In genomic region chr12:56682323-56682722, GRCh38 we compare ENCODE assay signal across 11 cellular contexts. TPM values are rescaled to one million over a fixed set of nuclear protein-coding genes. Genes with fewer than 3 reads are reported as not detected.
DNase-seq lines count a peak whose midpoint lies in the region; ATAC-seq, FAIRE-seq and TF ChIP-seq lines count a peak whose summit lies in the region.
"Had no signal": no experiment of that assay in that cellular context is flagged by ENCODE, and none has a peak within 500 bp of the region (broad histone marks: within the 10 kb centered on the region; RNA-seq: fewer than 3 reads in every experiment).

No MANE protein-coding gene starts in this region.

- 98% methylated on average over 4 of the region's 6 CpGs for WGBS in GM12878 (ENCODE audit: insufficient coverage, insufficient replicate concordance, low lambda C conversion rate, missing lambda C conversion rate)

- peak overlapping the region; percentile 30 to 96 (median 79) for H3K27ac Mint-ChIP-seq in CD8-positive, alpha-beta memory T cell
- H3K27ac Mint-ChIP-seq in nephron: peak overlapping the region in 2 of 3 experiments; percentile 25 to 88

- TF ChIP-seq CTCF in NB4 (IDR thresholded peaks at IDR 0.05; ENCODE audit: low read depth, low read length) (no peak), GM12878 (IDR thresholded peaks at IDR 0.05 in 2 of 3, conservative IDR thresholded peaks at IDR 0.05 in 1 of 3; ENCODE audit: control insufficient read depth in 2 of 3, extremely low read depth in 1 of 3, insufficient read depth in 1 of 3, low read depth in 3 of 3, low read length in 3 of 3) (no peak), nephron (IDR thresholded peaks at IDR 0.05; ENCODE audit: unreplicated experiment in 3 of 3) (no peak), PC-9 (conservative IDR thresholded peaks at IDR 0.05) (no peak), colonic mucosa (IDR thresholded peaks at IDR 0.05) (no peak)

- intact Hi-C loops in GM12878 (cut with micrococcal nuclease; ENCODE audit: unreplicated experiment) (no loop called here), PC-9 (cut with micrococcal nuclease; ENCODE audit: unreplicated experiment) (no loop called here), colonic mucosa (cut with DNase I) (no loop called here)

- SMC1A ChIA-PET in GM12878 (lab: Charles Lee; ENCODE audit: uncharacterized antibody, unreplicated experiment): interaction anchor here (1.2 to 1.9 kb wide), 4 partner anchors 19 to 46 kb away, joined by 3 to 9 read pairs (median 4); no protein-coding TSS in a partner anchor

- no peak for DNase-seq in CD8-positive, alpha-beta memory T cell
- DNase-seq in NB4 (ENCODE audit: low read depth) (no peak), GM12878 (ENCODE audit: low read depth, low spot score) (no peak), PC-9 (no peak), colonic mucosa (no peak), activated gamma-delta T cell treated with Interleukin-2 at 50 U/mL for 16 hours (no peak), AG08395 (ENCODE audit: low spot score) (no peak)
- DNase-seq: cerebellar nuclear complex, NCI-H1417, NCI-H446 treated with DMSO at 0.1 percent for 48 hours had no signal

- in situ Hi-C loops in GM12878 (cut with MboI): no loop called here

- no peaks in the 10 kb centered on the region for H3K9me3 Mint-ChIP-seq in CD8-positive, alpha-beta memory T cell
- H3K9me3 Mint-ChIP-seq in nephron: no peaks in the 10 kb centered on the region

- peaks cover 70% of the 10 kb centered on the region for H3K4me1 ChIP-seq in CD8-positive, alpha-beta memory T cell (ENCODE audit: insufficient read depth, low read length)
- H3K4me1 ChIP-seq in GM12878 (ENCODE audit: control insufficient read depth, insufficient read depth, low read length) (peaks cover 39% of the 10 kb centered on the region), PC-9 (replicated peaks; ENCODE audit: insufficient read depth) (peaks cover 25% of the 10 kb centered on the region), colonic mucosa (peaks cover 7% of the 10 kb centered on the region)

- H3K4me3 ChIP-seq in CD8-positive, alpha-beta memory T cell (ENCODE audit: low read length): no peak overlapping the region
- H3K4me3 ChIP-seq in NB4 (ENCODE audit: low read depth, low read length) (peak overlapping the region; percentile 35), GM12878 (peak overlapping the region; percentile 90), PC-9 (no peak overlapping the region), colonic mucosa (no peak overlapping the region)

- H3K9ac ChIP-seq in GM12878 (ENCODE audit: control insufficient read depth, insufficient read depth, low read length) (peak overlapping the region; percentile 26; the same call in 1 of the 2 replicates), colonic mucosa (ENCODE audit: low read depth in 2 of 2, low read length in 2 of 2) (no peak overlapping the region)

- no peak for ATAC-seq in GM12878

- RAD21 ChIA-PET in GM12878 (lab: Charles Lee; ENCODE audit: unreplicated experiment): interaction anchor here (0.6 to 9.0 kb wide), 4 partner anchors 43 to 429 kb away, joined by 3 to 176 read pairs (median 4); partner anchors contain the start of genes BAZ2A, NACA and STAT6

- no peaks in the 10 kb centered on the region for H3K27me3 Mint-ChIP-seq in CD8-positive, alpha-beta memory T cell
- H3K27me3 Mint-ChIP-seq in nephron (ENCODE audit: low read depth): no peaks in the 10 kb centered on the region

- BruUV-seq in GM12878 (replicated peaks; lab: Mats Ljungman, UMichigan) (no TSS peak), PC-9 (replicated peaks; lab: Mats Ljungman, UMichigan) (no TSS peak)

- H3K9me2 ChIP-seq in PC-9 (ENCODE audit: insufficient read depth): no peaks in the 10 kb centered on the region

- no peak for TF ChIP-seq POLR2A in NB4 (IDR thresholded peaks at IDR 0.05; ENCODE audit: extremely low read depth, insufficient read length)
- no peak for TF ChIP-seq POLR2A in GM12878 (IDR thresholded peaks at IDR 0.05; ENCODE audit: low read depth, low read length)

- H4K20me1 ChIP-seq in GM12878 (ENCODE audit: control insufficient read depth, insufficient read depth) (peaks cover 10% of the 10 kb centered on the region), PC-9 (ENCODE audit: insufficient read depth) (peaks cover 98% of the 10 kb centered on the region)

- peaks cover 98% of the 10 kb centered on the region for H3K79me2 ChIP-seq in GM12878 (ENCODE audit: control insufficient read depth, insufficient read depth, low read length)
- H3K79me2 ChIP-seq in PC-9 (ENCODE audit: low read depth): peaks cover 100% of the 10 kb centered on the region

- H3K4me2 ChIP-seq in GM12878 (ENCODE audit: control insufficient read depth, insufficient read depth) (peak overlapping the region; percentile 86), PC-9 (no peak overlapping the region)

- no peak overlapping the region for H2AFZ ChIP-seq in GM12878 (ENCODE audit: control insufficient read depth, low read depth, low read length)
- H2AFZ ChIP-seq in PC-9: no peak overlapping the region

- TF ChIP-seq RAD21 in GM12878 (IDR thresholded peaks at IDR 0.05; ENCODE audit: insufficient read depth, low read depth, low read length): no peak

- TF ChIP-seq EP300 in GM12878 (IDR thresholded peaks at IDR 0.05; ENCODE audit: borderline replicate concordance in 1 of 2, control insufficient read depth in 1 of 2, low read depth in 2 of 2, low read length in 2 of 2): no peak

- peaks cover 6% of the 10 kb centered on the region for H3K36me3 ChIP-seq in CD8-positive, alpha-beta memory T cell (ENCODE audit: insufficient read depth, low read length)
- H3K36me3 ChIP-seq in GM12878 (ENCODE audit: control insufficient read depth in 2 of 2, insufficient read depth in 2 of 2, low read length in 1 of 2) (peaks cover 4 to 27% of the 10 kb centered on the region in 2 experiments), PC-9 (ENCODE audit: low read depth) (peaks cover 32% of the 10 kb centered on the region), colonic mucosa (no peaks in the 10 kb centered on the region)

- H3K36me3 Mint-ChIP-seq in CD8-positive, alpha-beta memory T cell: peaks cover 0 to 54% (median 0%) of the 10 kb centered on the region in 3 donors
- H3K36me3 Mint-ChIP-seq in nephron (ENCODE audit: low read depth): peaks cover 45% of the 10 kb centered on the region

- H3K4me3 Mint-ChIP-seq in CD8-positive, alpha-beta memory T cell: peak overlapping the region; percentile 60 to 100 (median 98)
- peak overlapping the region in 2 of 3 experiments; percentile 44 to 49 for H3K4me3 Mint-ChIP-seq in nephron

- CTCF ChIA-PET in CD8-positive, alpha-beta memory T cell (lab: Charles Lee): interaction anchor here (4.2 kb wide), 1 partner anchor 53 kb away, joined by 15 read pairs; the partner anchor contains the start of gene BAZ2A
- CTCF ChIA-PET in GM12878 (lab: Yijun Ruan, JAX): interaction anchor here (1.0 to 6.1 kb wide), 4 partner anchors 36 to 46 kb away, joined by 3 to 58 read pairs (median 3); partner anchors contain the start of gene ATP5F1B
- CTCF ChIA-PET in PC-9 (lab: Charles Lee): no interaction called here

- POLR2A ChIA-PET in CD8-positive, alpha-beta memory T cell (lab: Charles Lee): interaction anchor here (0.6 to 4.6 kb wide), 5 partner anchors 11 to 50 kb away, joined by 5 to 26 read pairs (median 11); partner anchors contain the start of gene ATP5F1B
- POLR2A ChIA-PET in GM12878 (lab: Charles Lee) (interaction anchor here (0.6 to 8.8 kb wide), 12 partner anchors 8 to 517 kb away, joined by 3 to 155 read pairs (median 4); partner anchors contain the start of genes ATP5F1B and STAT2), PC-9 (lab: Charles Lee; ENCODE audit: unreplicated experiment) (interaction anchor here (0.6 kb wide), 1 partner anchor 21 kb away, joined by 4 read pairs; no protein-coding TSS in a partner anchor)

- H3K4me1 Mint-ChIP-seq in CD8-positive, alpha-beta memory T cell: peaks cover 56 to 77% (median 71%) of the 10 kb centered on the region in 3 donors
- H3K4me1 Mint-ChIP-seq in nephron: peaks cover 25% of the 10 kb centered on the region

- no peaks in the 10 kb centered on the region for H3K9me3 ChIP-seq in CD8-positive, alpha-beta memory T cell (ENCODE audit: low read length)
- H3K9me3 ChIP-seq in GM12878 (replicated peaks; ENCODE audit: control insufficient read depth, insufficient read depth, low read length): no peaks in the 10 kb centered on the region
- H3K9me3 ChIP-seq in PC-9 (ENCODE audit: insufficient read depth, low read depth): no peaks in the 10 kb centered on the region
- H3K9me3 ChIP-seq in colonic mucosa: no peaks in the 10 kb centered on the region

- no peak for FAIRE-seq in GM12878 (lab: Jason Lieb, UNC)

- H3F3A ChIP-seq in PC-9 (ENCODE audit: insufficient read depth, low read depth): peaks cover 58% of the 10 kb centered on the region

- no peaks in the 10 kb centered on the region for H3K27me3 ChIP-seq in CD8-positive, alpha-beta memory T cell (ENCODE audit: insufficient read depth, low read length, poor library complexity, severe bottlenecking)
- H3K27me3 ChIP-seq in GM12878 (replicated peaks in 1 of 2; ENCODE audit: control insufficient read depth in 2 of 2, insufficient read depth in 2 of 2, low read length in 1 of 2): no peaks in the 10 kb centered on the region
- H3K27me3 ChIP-seq in PC-9 (ENCODE audit: insufficient read depth, low read depth): no peaks in the 10 kb centered on the region
- no peaks in the 10 kb centered on the region for H3K27me3 ChIP-seq in colonic mucosa

- H3K27ac ChIP-seq in CD8-positive, alpha-beta memory T cell (ENCODE audit: low read depth, low read length): no peak overlapping the region
- H3K27ac ChIP-seq in GM12878 (ENCODE audit: control insufficient read depth, insufficient read depth): no peak overlapping the region
- H3K27ac ChIP-seq in PC-9: no peak overlapping the region
- H3K27ac ChIP-seq in colonic mucosa: no peak overlapping the region

RNA-seq across cellular contexts. Expression of gene PTGES3, which starts 5.8 kb away (rescaled TPM):
- total RNA-seq in CD8-positive, alpha-beta memory T cell: 100 to 1,000 TPM; 431 to 437 TPM
- 242 TPM for polyA plus RNA-seq in CD8-positive, alpha-beta memory T cell
- total RNA-seq in GM12878 (2013; cell fraction: nucleolus; rRNA removed): 55.1 and 58.8 TPM in 2 replicates
- total RNA-seq in GM12878 (2014; rRNA removed) (128 and 136 TPM in 2 replicates), GM12878 (2014; rRNA removed; fragmentation: Illumina TruSeq; extraction: Trizol) (160 and 164 TPM in 2 replicates), GM12878 (2021) (262 and 263 TPM in 2 replicates), PC-9 (2021) (227 and 322 TPM in 2 replicates), colonic mucosa (100 to 1,000 TPM; 242 to 303 TPM)
- 117 TPM for polyA plus RNA-seq in GM12878 (2011; ENCODE audit: low read depth)
- polyA plus RNA-seq in GM12878 (2011; rRNA removed) (143 and 208 TPM in 2 replicates), GM12878 (2014; fragmentation: Illumina TruSeq; extraction: Trizol) (317 and 356 TPM in 2 replicates), GM12878 (2014; fragmentation: Nextera tagmentation; extraction: Ambion mirVana) (100 to 1,000 TPM; 117 to 186 TPM), GM12878 (2014; rRNA removed) (135 and 154 TPM in 2 replicates), GM12878 (2016; fragmentation: Nextera tagmentation; extraction: Ambion mirVana) (100 to 1,000 TPM; 509 to 520 TPM)
- 50.8 and 55.0 TPM in 2 replicates for polyA plus RNA-seq in GM12878 (2011; cell fraction: cytosol; rRNA removed)
- 69.1 and 79.0 TPM in 2 replicates for polyA plus RNA-seq in GM12878 (2011; cell fraction: nucleus; rRNA removed)
- 183 and 246 TPM in 2 replicates for polyA plus RNA-seq in GM12878 (2012)
- polyA minus RNA-seq in GM12878 (2011; rRNA and poly(A)+ RNA removed): 47.4 and 60.2 TPM in 2 replicates
- polyA minus RNA-seq in GM12878 (2011; cell fraction: cytosol; rRNA and poly(A)+ RNA removed): 74.6 and 80.4 TPM in 2 replicates
- 26.0 and 48.0 TPM in 2 replicates for polyA minus RNA-seq in GM12878 (2011; cell fraction: nucleus; rRNA and poly(A)+ RNA removed)

RNA-seq across cellular contexts. Expression of gene ATP5F1B, which starts 36.5 kb away (rescaled TPM):
- 100 to 1,000 TPM; 925 to 960 TPM for total RNA-seq in CD8-positive, alpha-beta memory T cell
- 828 TPM for polyA plus RNA-seq in CD8-positive, alpha-beta memory T cell
- 176 and 185 TPM in 2 replicates for total RNA-seq in GM12878 (2013; cell fraction: nucleolus; rRNA removed)
- total RNA-seq in GM12878 (2014; rRNA removed) (783 and 784 TPM in 2 replicates), GM12878 (2014; rRNA removed; fragmentation: Illumina TruSeq; extraction: Trizol) (665 and 686 TPM in 2 replicates), GM12878 (2021) (885 and 921 TPM in 2 replicates), PC-9 (2021) (506 and 587 TPM in 2 replicates), colonic mucosa (1,000 to 10,000 TPM; 1,505 to 1,554 TPM)
- 553 TPM for polyA plus RNA-seq in GM12878 (2011; ENCODE audit: low read depth)
- polyA plus RNA-seq in GM12878 (2011; rRNA removed) (1,766 and 1,795 TPM in 2 replicates), GM12878 (2014; fragmentation: Illumina TruSeq; extraction: Trizol) (1,076 and 1,335 TPM in 2 replicates), GM12878 (2014; fragmentation: Nextera tagmentation; extraction: Ambion mirVana) (1,000 to 10,000 TPM in 1 of 2 experiments, 100 to 1,000 TPM in 1; 671 to 1,479 TPM), GM12878 (2014; rRNA removed) (985 and 1,003 TPM in 2 replicates), GM12878 (2016; fragmentation: Nextera tagmentation; extraction: Ambion mirVana) (1,000 to 10,000 TPM; 1,765 to 1,908 TPM)
- 1,406 and 1,613 TPM in 2 replicates for polyA plus RNA-seq in GM12878 (2011; cell fraction: cytosol; rRNA removed)
- 1,140 and 1,200 TPM in 2 replicates for polyA plus RNA-seq in GM12878 (2011; cell fraction: nucleus; rRNA removed)
- polyA plus RNA-seq in GM12878 (2012): 560 and 690 TPM in 2 replicates
- 1,399 and 1,431 TPM in 2 replicates for polyA minus RNA-seq in GM12878 (2011; rRNA and poly(A)+ RNA removed)
- 364 and 420 TPM in 2 replicates for polyA minus RNA-seq in GM12878 (2011; cell fraction: cytosol; rRNA and poly(A)+ RNA removed)
- 154 and 175 TPM in 2 replicates for polyA minus RNA-seq in GM12878 (2011; cell fraction: nucleus; rRNA and poly(A)+ RNA removed)

RNA-seq across cellular contexts. Expression of gene NACA, which starts 42.8 kb away (rescaled TPM):
- 1,000 to 10,000 TPM in 1 of 2 experiments, 100 to 1,000 TPM in 1; 957 to 1,017 TPM for total RNA-seq in CD8-positive, alpha-beta memory T cell
- 1,079 TPM for polyA plus RNA-seq in CD8-positive, alpha-beta memory T cell
- 193 and 207 TPM in 2 replicates for total RNA-seq in GM12878 (2013; cell fraction: nucleolus; rRNA removed)
- total RNA-seq in GM12878 (2014; rRNA removed) (1,902 and 2,076 TPM in 2 replicates), GM12878 (2014; rRNA removed; fragmentation: Illumina TruSeq; extraction: Trizol) (2,552 and 2,616 TPM in 2 replicates), GM12878 (2021) (1,181 and 1,218 TPM in 2 replicates), PC-9 (2021) (812 and 1,035 TPM in 2 replicates), colonic mucosa (100 to 1,000 TPM; 622 to 763 TPM)
- polyA plus RNA-seq in GM12878 (2011; ENCODE audit: low read depth): 4,087 TPM
- polyA plus RNA-seq in GM12878 (2011; rRNA removed) (1,734 and 2,407 TPM in 2 replicates), GM12878 (2014; fragmentation: Illumina TruSeq; extraction: Trizol) (2,171 and 2,212 TPM in 2 replicates), GM12878 (2014; fragmentation: Nextera tagmentation; extraction: Ambion mirVana) (1,000 to 10,000 TPM; 2,263 to 2,782 TPM), GM12878 (2014; rRNA removed) (1,670 and 1,966 TPM in 2 replicates), GM12878 (2016; fragmentation: Nextera tagmentation; extraction: Ambion mirVana) (1,000 to 10,000 TPM; 1,525 to 1,529 TPM)
- 666 and 668 TPM in 2 replicates for polyA plus RNA-seq in GM12878 (2011; cell fraction: cytosol; rRNA removed)
- polyA plus RNA-seq in GM12878 (2011; cell fraction: nucleus; rRNA removed): 288 and 329 TPM in 2 replicates
- 2,659 and 2,949 TPM in 2 replicates for polyA plus RNA-seq in GM12878 (2012)
- polyA minus RNA-seq in GM12878 (2011; rRNA and poly(A)+ RNA removed): 388 and 450 TPM in 2 replicates
- polyA minus RNA-seq in GM12878 (2011; cell fraction: cytosol; rRNA and poly(A)+ RNA removed): 193 and 205 TPM in 2 replicates
- 64.9 and 110 TPM in 2 replicates for polyA minus RNA-seq in GM12878 (2011; cell fraction: nucleus; rRNA and poly(A)+ RNA removed)

RNA-seq across cellular contexts. Expression of gene BAZ2A, which starts 52.2 kb away (rescaled TPM):
- total RNA-seq in CD8-positive, alpha-beta memory T cell: 10 to 100 TPM; 87.3 to 89.1 TPM
- polyA plus RNA-seq in CD8-positive, alpha-beta memory T cell: 36.4 TPM
- total RNA-seq in GM12878 (2013; cell fraction: nucleolus; rRNA removed): 246 and 249 TPM in 2 replicates
- total RNA-seq in GM12878 (2014; rRNA removed): 27.4 and 29.5 TPM in 2 replicates
- total RNA-seq in GM12878 (2014; rRNA removed; fragmentation: Illumina TruSeq; extraction: Trizol): 15.0 and 15.8 TPM in 2 replicates
- total RNA-seq in GM12878 (2021): 70.1 and 74.9 TPM in 2 replicates
- polyA plus RNA-seq in GM12878 (2011; ENCODE audit: low read depth): 30.7 TPM
- 44.5 and 90.2 TPM in 2 replicates for polyA plus RNA-seq in GM12878 (2011; rRNA removed)
- polyA plus RNA-seq in GM12878 (2011; cell fraction: cytosol; rRNA removed): 74.3 and 88.6 TPM in 2 replicates
- polyA plus RNA-seq in GM12878 (2011; cell fraction: nucleus; rRNA removed): 233 and 251 TPM in 2 replicates
- 38.4 and 51.5 TPM in 2 replicates for polyA plus RNA-seq in GM12878 (2012)
- 69.6 and 93.4 TPM in 2 replicates for polyA plus RNA-seq in GM12878 (2014; fragmentation: Illumina TruSeq; extraction: Trizol)
- polyA plus RNA-seq in GM12878 (2014; fragmentation: Nextera tagmentation; extraction: Ambion mirVana): 10 to 100 TPM in 1 of 2 experiments, 1 to 10 TPM in 1; 4.8 to 14.6 TPM
- 49.4 and 55.9 TPM in 2 replicates for polyA plus RNA-seq in GM12878 (2014; rRNA removed)
- 10 to 100 TPM; 23.0 to 30.4 TPM for polyA plus RNA-seq in GM12878 (2016; fragmentation: Nextera tagmentation; extraction: Ambion mirVana)
- polyA minus RNA-seq in GM12878 (2011; rRNA and poly(A)+ RNA removed): 124 and 142 TPM in 2 replicates
- 34.3 and 34.4 TPM in 2 replicates for polyA minus RNA-seq in GM12878 (2011; cell fraction: cytosol; rRNA and poly(A)+ RNA removed)
- 82.6 and 129 TPM in 2 replicates for polyA minus RNA-seq in GM12878 (2011; cell fraction: nucleus; rRNA and poly(A)+ RNA removed)
- 99.5 and 115 TPM in 2 replicates for total RNA-seq in PC-9 (2021)
- total RNA-seq in colonic mucosa: 10 to 100 TPM; 85.8 to 99.2 TPM

Comparison
In these comparisons a context has a peak if more than half of its experiments do, and no peak if none do; other contexts are left out.
1. H3K4me3 ChIP-seq: peak in NB4 (single experiment) and GM12878 (single experiment); none in CD8-positive, alpha-beta memory T cell (single experiment), PC-9 (single experiment) and colonic mucosa (single experiment).